In the genomic region with DNA sequence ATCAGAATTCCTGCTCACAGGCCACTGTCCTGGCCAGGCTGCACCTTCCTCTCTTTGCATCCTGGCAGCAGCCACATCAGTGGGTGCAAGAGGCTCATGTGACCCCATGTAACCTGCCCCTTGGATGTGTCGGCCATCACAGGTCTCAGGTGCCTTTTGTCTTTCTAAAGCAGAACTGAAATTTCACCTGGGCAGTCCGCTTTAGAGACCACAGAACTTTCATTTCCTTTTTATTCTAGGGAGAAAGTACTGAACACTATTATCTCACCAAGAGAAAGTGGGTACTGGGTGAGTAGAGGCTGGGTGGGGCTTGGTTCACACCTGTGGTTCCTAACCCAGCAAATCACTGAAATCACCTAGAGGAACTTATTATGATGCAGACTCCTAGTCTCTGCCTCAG, we compare ENCODE assay signal across 10 cellular contexts. TPM values are rescaled to one million over a fixed set of nuclear protein-coding genes. Genes with fewer than 3 reads are reported as not detected.
DNase-seq lines count a peak whose midpoint lies in the region; ATAC-seq, FAIRE-seq and TF ChIP-seq lines count a peak whose summit lies in the region.
"Had no signal": no experiment of that assay in that cellular context is flagged by ENCODE, and none has a peak within 500 bp of the region (broad histone marks: within the 10 kb centered on the region; RNA-seq: fewer than 3 reads in every experiment).

No MANE protein-coding gene starts in this region.

- no peaks in the 10 kb centered on the region for H3K79me2 ChIP-seq in smooth muscle cell (ENCODE audit: low read depth)

- H3K27ac ChIP-seq in smooth muscle cell (ENCODE audit: low read depth) (no peak overlapping the region), foreskin keratinocyte (no peak overlapping the region)

- CTCF ChIA-PET in activated B cell treated with CpG ODN at 0.5 μM for 24 hours (lab: Charles Lee): no interaction called here

- peaks cover 2% of the 10 kb centered on the region for H3K9me3 Mint-ChIP-seq in activated B cell treated with CpG ODN at 0.5 μM for 24 hours

- no peak overlapping the region for H3K9ac ChIP-seq in smooth muscle cell (ENCODE audit: low read depth)

- H3K4me3 Mint-ChIP-seq in activated B cell treated with CpG ODN at 0.5 μM for 24 hours: no peak overlapping the region

- DNase-seq in GM18507 (ENCODE audit: extremely low spot score, insufficient read length, low read depth): peak; percentile 36
- no peak for DNase-seq in activated B cell treated with CpG ODN at 0.5 μM for 24 hours
- DNase-seq in left ventricle myocardium superior: no peak
- no peak for DNase-seq in stimulated activated CD4-positive, alpha-beta T cell treated with anti-CD3 and anti-CD28 coated beads, Interleukin-12 subunit alpha, Interleukin-12 subunit beta, amount 100 ng/mL, for 4 hours
- DNase-seq in smooth muscle cell (lab: John Stamatoyannopoulos, UW; ENCODE audit: unreplicated experiment): no peak
- DNase-seq in foreskin keratinocyte: no peak
- DNase-seq: effector memory CD4-positive, alpha-beta T cell had no signal

- H2AFZ ChIP-seq in smooth muscle cell (ENCODE audit: low read depth): no peak overlapping the region

- no peaks in the 10 kb centered on the region for H3K9me3 ChIP-seq in smooth muscle cell (replicated peaks; ENCODE audit: low read depth)

- H3K36me3 ChIP-seq in smooth muscle cell (ENCODE audit: low read depth): no peaks in the 10 kb centered on the region

- peak; percentile 77 for FAIRE-seq in GM18507 (lab: Jason Lieb, UNC)
- FAIRE-seq: islet of Langerhans had no signal

- H3F3A ChIP-seq in smooth muscle cell (ENCODE audit: low read depth): no peaks in the 10 kb centered on the region

- no peaks in the 10 kb centered on the region for H3K27me3 Mint-ChIP-seq in activated B cell treated with CpG ODN at 0.5 μM for 24 hours

- no peak for TF ChIP-seq CTCF in activated B cell treated with CpG ODN at 0.5 μM for 24 hours (IDR thresholded peaks at IDR 0.05)
- TF ChIP-seq CTCF in smooth muscle cell (IDR thresholded peaks at IDR 0.05; ENCODE audit: borderline replicate concordance, insufficient read depth, poor library complexity, severe bottlenecking): no peak
- TF ChIP-seq CTCF in foreskin keratinocyte (conservative IDR thresholded peaks at IDR 0.05): no peak

- H3K4me1 ChIP-seq in smooth muscle cell (ENCODE audit: low read depth) (no peaks in the 10 kb centered on the region), foreskin keratinocyte (no peaks in the 10 kb centered on the region)

- POLR2A ChIA-PET in activated B cell treated with CpG ODN at 0.5 μM for 24 hours (lab: Charles Lee): interaction anchor here (0.7 to 1.5 kb wide), 5 partner anchors 35 to 208 kb away, joined by 5 to 14 read pairs (median 7); no protein-coding TSS in a partner anchor

- H3K27me3 ChIP-seq in smooth muscle cell (ENCODE audit: low read depth) (no peaks in the 10 kb centered on the region), foreskin keratinocyte (peaks cover 5% of the 10 kb centered on the region)

- no peak overlapping the region for H3K4me2 ChIP-seq in smooth muscle cell

- H3K4me3 ChIP-seq in smooth muscle cell: no peak overlapping the region

- H3K4me1 Mint-ChIP-seq in activated B cell treated with CpG ODN at 0.5 μM for 24 hours: peaks cover 48% of the 10 kb centered on the region

- ATAC-seq in GM21360 (IDR thresholded peaks at IDR 0.05; ENCODE audit: unreplicated experiment) (peak; percentile 96), HG03066 (IDR thresholded peaks at IDR 0.05; ENCODE audit: low read depth, unreplicated experiment) (peak; percentile 96), activated B cell treated with CpG ODN at 0.5 μM for 24 hours (ENCODE audit: low read depth) (peak; percentile 94), left ventricle myocardium superior (no peak), foreskin keratinocyte (no peak)

- intact Hi-C loops in activated B cell treated with CpG ODN at 0.5 μM for 24 hours (cut with micrococcal nuclease) (loop anchor here (1.0 kb wide), 4 partner anchors 18 to 208 kb away; no protein-coding TSS in a partner anchor), left ventricle myocardium superior (cut with micrococcal nuclease) (no loop called here)

- H4K20me1 ChIP-seq in smooth muscle cell (ENCODE audit: low read depth): no peaks in the 10 kb centered on the region

- H3K27ac Mint-ChIP-seq in activated B cell treated with CpG ODN at 0.5 μM for 24 hours: peak overlapping the region; percentile 83

- H3K36me3 Mint-ChIP-seq in activated B cell treated with CpG ODN at 0.5 μM for 24 hours (ENCODE audit: low read depth): no peaks in the 10 kb centered on the region

- WGBS in smooth muscle cell (ENCODE audit: low lambda C conversion rate): 90% methylated on average over 2 of the region's 2 CpGs

RNA-seq across cellular contexts. Expression of gene NUP160, which starts 51.7 kb away (rescaled TPM):
- total RNA-seq in activated B cell treated with CpG ODN at 0.5 μM for 24 hours (53.2 and 70.8 TPM in 2 replicates), left ventricle myocardium superior (13.8 TPM), smooth muscle cell (26.0 and 26.3 TPM in 2 replicates), foreskin keratinocyte (30.6 and 33.6 TPM in 2 replicates)
- polyA plus RNA-seq in smooth muscle cell (13.9 and 21.1 TPM in 2 replicates), foreskin keratinocyte (7.5 and 9.7 TPM in 2 replicates)

Comparison
In these comparisons a context has a peak if more than half of its experiments do, and no peak if none do; other contexts are left out.
1. ATAC-seq: peak in GM21360 (single experiment), HG03066 (single experiment) and activated B cell treated with CpG ODN at 0.5 μM for 24 hours (single experiment); none in left ventricle myocardium superior (single experiment) and foreskin keratinocyte (single experiment).